Comparison of ENCODE assay signal across 23 cellular contexts in the genomic region with DNA sequence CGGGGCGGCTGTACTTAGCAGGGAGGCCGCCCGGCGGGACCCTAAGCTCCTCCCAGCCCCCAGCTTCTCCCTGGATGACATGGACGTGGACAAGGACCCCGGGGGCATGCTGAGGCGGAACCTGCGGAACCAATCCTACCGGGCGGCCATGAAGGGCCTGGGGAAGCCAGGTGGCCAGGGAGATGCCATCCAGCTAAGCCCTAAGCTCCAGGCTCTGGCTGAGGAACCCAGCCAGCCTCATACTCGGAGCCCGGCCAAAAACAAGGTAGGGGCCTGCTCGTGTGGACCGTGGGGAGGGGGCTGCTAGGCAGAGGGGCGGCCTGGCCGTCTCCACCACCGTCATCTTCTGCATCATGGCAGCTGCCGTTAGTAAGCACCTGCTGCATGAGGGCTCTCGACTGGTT. TPM values are rescaled to one million over a fixed set of nuclear protein-coding genes. Genes with fewer than 3 reads are reported as not detected.
"Had no signal": no experiment of that assay in that cellular context is flagged by ENCODE, and none has a peak within 500 bp of the region (broad histone marks: within the 10 kb centered on the region; RNA-seq: fewer than 3 reads in every experiment).

No MANE protein-coding gene starts in this region.

- H3K36me3 ChIP-seq: sigmoid colon had no signal

- H3K27ac ChIP-seq: body of pancreas, hepatocyte, parathyroid adenoma, sigmoid colon had no signal

- H3K9ac ChIP-seq: parathyroid adenoma had no signal

- H3K4me2 ChIP-seq: hepatocyte had no signal

- H2AFZ ChIP-seq: hepatocyte, parathyroid adenoma had no signal

- H3K9me3 ChIP-seq: body of pancreas, sigmoid colon had no signal

- H3K4me1 ChIP-seq: parathyroid adenoma, sigmoid colon had no signal

- H3K27me3 ChIP-seq: body of pancreas, hepatocyte had no signal

- H3K4me3 ChIP-seq: body of pancreas, hepatocyte, sigmoid colon had no signal

- H3K79me2 ChIP-seq: parathyroid adenoma had no signal

- DNase-seq: activated CD4-positive, alpha-beta memory T cell treated with anti-CD3 and anti-CD28 coated beads, Interleukin-2, amount 10 ng/mL, durations not matched to agents 7 days and 5 days; activated CD4-positive, alpha-beta T cell treated with anti-CD3 and anti-CD28 coated beads, Interleukin-2, amount 10 ng/mL, durations not matched to agents 24 days and 14 days; activated CD4-positive, CD25-positive, alpha-beta regulatory T cell; activated gamma-delta T cell; activated naive CD4-positive, alpha-beta T cell treated with anti-CD3 and anti-CD28 coated beads, Interleukin-2, amount 50 U/mL, for 16 hours; activated naive CD8-positive, alpha-beta T cell treated with anti-CD3 and anti-CD28 coated beads, Interleukin-2, amount 50 U/mL, for 24 hours; caudate nucleus; dermis blood vessel endothelial cell; effector CD8-positive, alpha-beta T cell; erythroblast; foreskin fibroblast; kidney glomerular epithelial cell; mesenchymal stem cell; stimulated activated CD4-positive, alpha-beta T cell treated with anti-CD3 and anti-CD28 coated beads, Interleukin-4, amount 100 ng/mL, for 24 hours; stimulated activated naive CD4-positive, alpha-beta T cell treated with Interleukin-2 at 50 U/mL for 16 hours; T-helper 9 cell had no signal

- ATAC-seq: activated naive CD8-positive, alpha-beta T cell treated with anti-CD3 and anti-CD28 coated beads, Interleukin-2, amount 50 U/mL, for 24 hours; body of pancreas had no signal

RNA-seq across cellular contexts. Expression of a gene that starts 8.9 kb away (rescaled TPM):
- total RNA-seq: activated CD4-positive, alpha-beta memory T cell treated with anti-CD3 and anti-CD28 coated beads, Interleukin-2, amount 10 ng/mL, durations not matched to agents 7 days and 5 days; activated CD4-positive, alpha-beta T cell treated with anti-CD3 and anti-CD28 coated beads, Interleukin-2, amount 10 ng/mL, durations not matched to agents 24 days and 14 days; mononuclear cell; myocyte; T-helper 1 cell treated with Interleukin-12 subunit alpha and Interleukin-12 subunit beta and Interleukin-4 antibody, amounts not matched to agents 30 ng/mL and 1 ng/mL, for 36 hours had no signal
